29 cellular contexts compared by ENCODE assay signal in genomic region chr2:30491225-30491624, GRCh38.
"Had no signal": no experiment of that assay in that cellular context is flagged by ENCODE, and none has a peak within 500 bp of the region (broad histone marks: within the 10 kb centered on the region; RNA-seq: fewer than 3 reads in every experiment).

No MANE protein-coding gene starts in this region.

- H3K4me1 ChIP-seq: right lobe of liver had no signal

- H3K36me3 ChIP-seq: ascending aorta, left lung, neutrophil, right lobe of liver, upper lobe of left lung, WERI-Rb-1 had no signal

- H3K27ac Mint-ChIP-seq: activated naive CD4-positive, alpha-beta T cell treated with anti-CD3 and anti-CD28 coated beads, Interleukin-2, amount 10 ng/mL, durations not matched to agents 7 days and 5 days; activated naive CD8-positive, alpha-beta T cell treated with anti-CD3 and anti-CD28 coated beads, Interleukin-2, amount 10 ng/mL, durations not matched to agents 7 days and 5 days; activated T-helper 1 cell treated with anti-CD3 and anti-CD28 coated beads, Interleukin-12 subunit alpha, Interleukin-12 subunit beta, Interleukin-2, Interleukin-4 antibody, amounts not matched to agents 30 ng/mL and 10 ng/mL and 1 ng/mL, durations not matched to agents 14 hours and 24 hours and 36 hours; effector memory CD8-positive, alpha-beta T cell; stimulated activated naive CD8-positive, alpha-beta T cell treated with anti-CD3 and anti-CD28 coated beads, Interleukin-15, Interleukin-2, amounts not matched to agents 100 ng/mL and 50 ng/mL, for 24 hours; T-helper 1 cell treated with Interleukin-12 subunit alpha and Interleukin-12 subunit beta and Interleukin-4 antibody, amounts not matched to agents 30 μg/mL and 1 μg/mL, for 36 hours had no signal

- H3K27me3 ChIP-seq: ascending aorta, dorsolateral prefrontal cortex, left lung, neutrophil, right lobe of liver, upper lobe of left lung had no signal

- H3K27me3 Mint-ChIP-seq: activated naive CD4-positive, alpha-beta T cell treated with anti-CD3 and anti-CD28 coated beads, Interleukin-2, amount 10 ng/mL, durations not matched to agents 7 days and 5 days; activated naive CD8-positive, alpha-beta T cell treated with anti-CD3 and anti-CD28 coated beads, Interleukin-2, amount 10 ng/mL, durations not matched to agents 7 days and 5 days; brain; effector memory CD8-positive, alpha-beta T cell; stimulated activated naive CD8-positive, alpha-beta T cell treated with anti-CD3 and anti-CD28 coated beads, Interleukin-15, Interleukin-2, amounts not matched to agents 100 ng/mL and 50 ng/mL, for 24 hours had no signal

- H3K9me3 ChIP-seq: ascending aorta, left lung, mucosa of descending colon, neutrophil, right lobe of liver, upper lobe of left lung had no signal

- ATAC-seq: effector memory CD8-positive, alpha-beta T cell; left lung; mucosa of descending colon; right lobe of liver had no signal

- H3K4me3 Mint-ChIP-seq: activated naive CD4-positive, alpha-beta T cell treated with anti-CD3 and anti-CD28 coated beads, Interleukin-2, amount 10 ng/mL, durations not matched to agents 7 days and 5 days; activated naive CD8-positive, alpha-beta T cell treated with anti-CD3 and anti-CD28 coated beads, Interleukin-2, amount 10 ng/mL, durations not matched to agents 7 days and 5 days; activated T-helper 1 cell treated with anti-CD3 and anti-CD28 coated beads, Interleukin-12 subunit alpha, Interleukin-12 subunit beta, Interleukin-2, Interleukin-4 antibody, amounts not matched to agents 30 ng/mL and 10 ng/mL and 1 ng/mL, durations not matched to agents 14 hours and 24 hours and 36 hours; brain; effector memory CD8-positive, alpha-beta T cell; nephron; stimulated activated naive CD8-positive, alpha-beta T cell treated with anti-CD3 and anti-CD28 coated beads, Interleukin-15, Interleukin-2, amounts not matched to agents 100 ng/mL and 50 ng/mL, for 24 hours; T-helper 1 cell treated with Interleukin-12 subunit alpha and Interleukin-12 subunit beta and Interleukin-4 antibody, amounts not matched to agents 30 μg/mL and 1 μg/mL, for 36 hours had no signal

- H3K4me3 ChIP-seq: ascending aorta, coronary artery, dorsolateral prefrontal cortex, left lung, mucosa of descending colon, right lobe of liver, skin epidermis, upper lobe of left lung had no signal

- DNase-seq: activated CD8-positive, alpha-beta memory T cell treated with anti-CD3 and anti-CD28 coated beads, Interleukin-2, amount 50 U/mL, for 4 hours; activated gamma-delta T cell; activated naive CD4-positive, alpha-beta T cell treated with anti-CD3 and anti-CD28 coated beads, Interleukin-2, amount 10 ng/mL, durations not matched to agents 7 days and 5 days; activated naive CD8-positive, alpha-beta T cell treated with anti-CD3 and anti-CD28 coated beads, Interleukin-2, amount 10 ng/mL, durations not matched to agents 7 days and 5 days; activated T-cell treated with anti-CD3 and anti-CD28 coated beads, Interleukin-2, amount 50 U/mL, for 1 hour; dorsolateral prefrontal cortex; effector memory CD8-positive, alpha-beta T cell; head of caudate nucleus; hypothalamus; kidney glomerular epithelial cell; left lung; mucosa of descending colon; right lobe of liver; stimulated activated CD4-positive, alpha-beta T cell treated with anti-CD3 and anti-CD28 coated beads, Interleukin-12 subunit alpha, Interleukin-12 subunit beta, amount 100 ng/mL, for 4 hours; stimulated activated CD4-positive, alpha-beta T cell treated with anti-CD3 and anti-CD28 coated beads, Interleukin-4, amount 100 ng/mL, for 1 hour; substantia nigra; SW 1271; T1000; upper lobe of left lung; WERI-Rb-1 had no signal

- H3K27ac ChIP-seq: ascending aorta, coronary artery, dorsolateral prefrontal cortex, neutrophil, right lobe of liver, skin epidermis, upper lobe of left lung, WERI-Rb-1 had no signal
